Comparison of ENCODE assay signal across 9 cellular contexts in the genomic region with DNA sequence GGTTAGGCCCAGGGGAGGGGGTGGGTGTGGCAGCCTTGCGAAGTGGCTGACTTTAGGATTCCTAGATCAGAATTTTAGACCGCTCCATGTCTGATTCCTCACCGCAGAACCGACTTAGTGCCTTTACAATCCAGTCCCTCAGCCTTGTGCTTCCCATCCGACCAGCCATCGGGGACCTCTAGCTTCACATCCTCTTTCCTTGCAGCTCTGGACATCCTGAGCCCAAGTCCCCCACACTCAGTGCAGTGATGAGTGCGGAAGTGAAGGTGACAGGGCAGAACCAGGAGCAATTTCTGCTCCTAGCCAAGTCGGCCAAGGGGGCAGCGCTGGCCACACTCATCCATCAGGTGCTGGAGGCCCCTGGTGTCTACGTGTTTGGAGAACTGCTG. TPM values are rescaled to one million over a fixed set of nuclear protein-coding genes. Genes with fewer than 3 reads are reported as not detected.
DNase-seq lines count a peak whose midpoint lies in the region; ATAC-seq, FAIRE-seq and TF ChIP-seq lines count a peak whose summit lies in the region.
"Had no signal": no experiment of that assay in that cellular context is flagged by ENCODE, and none has a peak within 500 bp of the region (broad histone marks: within the 10 kb centered on the region; RNA-seq: fewer than 3 reads in every experiment).

No MANE protein-coding gene starts in this region.

- no peaks in the 10 kb centered on the region for H3K9me3 ChIP-seq in colonic mucosa
- no peaks in the 10 kb centered on the region for H3K9me3 ChIP-seq in mesenchymal stem cell (ENCODE audit: control insufficient read depth, low read length)
- H3K9me3 ChIP-seq in tibial artery: no peaks in the 10 kb centered on the region

- H3K4me1 ChIP-seq in colonic mucosa: peaks cover 6% of the 10 kb centered on the region
- H3K4me1 ChIP-seq in mesenchymal stem cell (ENCODE audit: control insufficient read depth, insufficient read depth, low read depth, low read length): peaks cover 6% of the 10 kb centered on the region
- peaks cover 0 to 15% (median 10%) of the 10 kb centered on the region in 4 donors for H3K4me1 ChIP-seq in tibial artery

- ATAC-seq in HG03159 (IDR thresholded peaks at IDR 0.05; ENCODE audit: unreplicated experiment): peak; percentile 30

- no peak; the same call in none of the 2 replicates for TF ChIP-seq POLR2A in GM12891 (IDR thresholded peaks at IDR 0.05; ENCODE audit: low read depth, low read length)

- H4K8ac ChIP-seq in mesenchymal stem cell (ENCODE audit: low read length): peak overlapping the region; percentile 76

- peak overlapping the region; percentile 12 for H4K91ac ChIP-seq in mesenchymal stem cell (ENCODE audit: low read length)

- H3K27me3 ChIP-seq in colonic mucosa: no peaks in the 10 kb centered on the region
- no peaks in the 10 kb centered on the region for H3K27me3 ChIP-seq in mesenchymal stem cell (ENCODE audit: control insufficient read depth in 1 of 2, insufficient read depth in 1 of 2, low read length in 2 of 2)
- H3K27me3 ChIP-seq in tibial artery: no peaks in the 10 kb centered on the region

- WGBS in mesenchymal stem cell: 20% methylated on average over 10 of the region's 10 CpGs

- H3K27ac ChIP-seq in 22Rv1 (peak overlapping the region; percentile 86), colonic mucosa (peak overlapping the region; percentile 80), mesenchymal stem cell (ENCODE audit: low read length, poor library complexity, severe bottlenecking) (peak overlapping the region; percentile 68), tibial artery (peak overlapping the region; percentile 82 to 86)

- H3K4me3 ChIP-seq in colonic mucosa (peak overlapping the region; percentile 44), mesenchymal stem cell (ENCODE audit: insufficient read depth in 1 of 2, low read depth in 1 of 2, low read length in 2 of 2) (peak overlapping the region; percentile 63 to 96), tibial artery (peak overlapping the region; percentile 65 to 82)

- no peak for FAIRE-seq in GM12891 (lab: Jason Lieb, UNC)

- H2AFZ ChIP-seq in mesenchymal stem cell (ENCODE audit: low read depth, low read length): no peak overlapping the region

- H2BK15ac ChIP-seq in mesenchymal stem cell (ENCODE audit: low read depth, poor library complexity, severe bottlenecking): no peak overlapping the region

- peak overlapping the region; percentile 17 for H2AK5ac ChIP-seq in mesenchymal stem cell (ENCODE audit: low read length, severe bottlenecking)

- peak overlapping the region; percentile 4 to 95 for H3K18ac ChIP-seq in mesenchymal stem cell (ENCODE audit: low read depth in 1 of 2, low read length in 2 of 2)

- H3K14ac ChIP-seq in mesenchymal stem cell (ENCODE audit: low read length in 2 of 2): peak overlapping the region in 1 of 2 experiments; percentile 39

- intact Hi-C loops in colonic mucosa (cut with DNase I): loop anchor here (5.0 kb wide), 1 partner anchor 62 kb away; a partner anchor contains a TSS
- intact Hi-C loops in tibial artery (cut with DNase I; ENCODE audit: low total_unique reads): no loop called here

- H2BK120ac ChIP-seq in mesenchymal stem cell (ENCODE audit: low read depth, low read length): no peak overlapping the region

- H3K9ac ChIP-seq in colonic mucosa (ENCODE audit: low read depth in 2 of 2, low read length in 2 of 2) (peak overlapping the region; percentile 56 to 65), mesenchymal stem cell (ENCODE audit: low read length) (peak overlapping the region; percentile 87)

- TF ChIP-seq CTCF in 22Rv1 (IDR thresholded peaks at IDR 0.05) (no peak), colonic mucosa (IDR thresholded peaks at IDR 0.05) (no peak), tibial artery (IDR thresholded peaks at IDR 0.05) (no peak)

- H3K36me3 ChIP-seq in colonic mucosa (peaks cover under 1% of the 10 kb centered on the region), mesenchymal stem cell (ENCODE audit: control insufficient read depth in 1 of 2, insufficient read depth in 2 of 2, low read depth in 1 of 2, low read length in 2 of 2) (peaks cover 16 to 27% of the 10 kb centered on the region in 2 experiments), tibial artery (peaks cover 15 to 21% (median 19%) of the 10 kb centered on the region in 3 donors)

- H3K4ac ChIP-seq in mesenchymal stem cell (ENCODE audit: low read depth in 1 of 2, low read length in 2 of 2): peak overlapping the region; percentile 29 to 73

- peak overlapping the region; percentile 60 for H3K4me2 ChIP-seq in mesenchymal stem cell (ENCODE audit: low read length, poor library complexity, severe bottlenecking)

- no peak overlapping the region for H3K23ac ChIP-seq in mesenchymal stem cell (ENCODE audit: low read length in 2 of 2)

- no peak overlapping the region for H2BK12ac ChIP-seq in mesenchymal stem cell (ENCODE audit: low read length in 2 of 2)

- DNase-seq in GM12891 (ENCODE audit: insufficient read length, low spot score): no peak
- DNase-seq in SIG-M5 (lab: John Stamatoyannopoulos, UW): peak; percentile 52
- peak; percentile 38 for DNase-seq in colonic mucosa
- DNase-seq in mesenchymal stem cell: no peak
- DNase-seq in tibial artery: no peak
- DNase-seq in COLO829 (ENCODE audit: low spot score): no peak

- H2BK5ac ChIP-seq in mesenchymal stem cell (ENCODE audit: low read depth, low read length, poor library complexity, severe bottlenecking): no peak overlapping the region

- H3K79me1 ChIP-seq in mesenchymal stem cell (replicated peaks; ENCODE audit: low read length, poor library complexity, severe bottlenecking): peaks cover 14% of the 10 kb centered on the region

TF ChIP-seq in GM12891, 5 proteins besides CTCF, POLR2A, EP300 and RAD21:
- TF ChIP-seq PAX5 (IDR thresholded peaks at IDR 0.05; ENCODE audit: insufficient read depth, low read length, severe bottlenecking): no peak
- peak; percentile 2; the same call in 1 of the 2 replicates for TF ChIP-seq POLR2AphosphoS5 (IDR thresholded peaks at IDR 0.05; ENCODE audit: low read depth, low read length)
- no peak for TF ChIP-seq TAF1 (IDR thresholded peaks at IDR 0.05; ENCODE audit: low read depth, low read length)
- TF ChIP-seq SPI1 (IDR thresholded peaks at IDR 0.05; ENCODE audit: low read depth, low read length): peak; percentile 79
- no peak for TF ChIP-seq POU2F2 (IDR thresholded peaks at IDR 0.05; ENCODE audit: low read depth, low read length)

RNA-seq across cellular contexts. Expression of a gene that starts 0.6 kb away (rescaled TPM):
- polyA plus RNA-seq in GM12891 (2012; ENCODE audit: low read depth, missing spikeins): 36.6 TPM
- 10 to 100 TPM; 33.3 to 47.6 TPM for total RNA-seq in colonic mucosa
- 65.6 TPM for polyA plus RNA-seq in mesenchymal stem cell (2013, experiment 1 of 2)
- 66.6 TPM for polyA plus RNA-seq in mesenchymal stem cell (2013, experiment 2 of 2)

RNA-seq across cellular contexts. Expression of a gene that starts 23.8 kb away (rescaled TPM):
- polyA plus RNA-seq in GM12891 (2012; ENCODE audit: low read depth, missing spikeins): 0.23 TPM
- total RNA-seq in colonic mucosa: 1 to 10 TPM in 1 of 2 donors, under 1 TPM in 1; 0.44 to 1.2 TPM
- 1.3 TPM for polyA plus RNA-seq in mesenchymal stem cell (2013, experiment 1 of 2)
- 1.3 TPM for polyA plus RNA-seq in mesenchymal stem cell (2013, experiment 2 of 2)
- total RNA-seq: lower leg skin had no signal

RNA-seq across cellular contexts. Expression of a gene that starts 28.5 kb away (rescaled TPM):
- 112 TPM for polyA plus RNA-seq in GM12891 (2012; ENCODE audit: low read depth, missing spikeins)
- total RNA-seq in colonic mucosa: 100 to 1,000 TPM; 199 to 212 TPM
- polyA plus RNA-seq in mesenchymal stem cell (2013, experiment 1 of 2): 221 TPM
- polyA plus RNA-seq in mesenchymal stem cell (2013, experiment 2 of 2): 224 TPM

RNA-seq across cellular contexts. Expression of a gene that starts 35.2 kb away (rescaled TPM):
- polyA plus RNA-seq in GM12891 (2012; ENCODE audit: low read depth, missing spikeins): 43.3 TPM
- 10 to 100 TPM; 50.0 to 53.6 TPM for total RNA-seq in colonic mucosa
- polyA plus RNA-seq in mesenchymal stem cell (2013, experiment 1 of 2): 40.0 TPM
- polyA plus RNA-seq in mesenchymal stem cell (2013, experiment 2 of 2): 37.2 TPM

RNA-seq across cellular contexts. Expression of a gene that starts 41.8 kb away (rescaled TPM):
- 58.6 TPM for polyA plus RNA-seq in GM12891 (2012; ENCODE audit: low read depth, missing spikeins)
- 100 to 1,000 TPM; 169 to 182 TPM for total RNA-seq in colonic mucosa
- polyA plus RNA-seq in mesenchymal stem cell (2013, experiment 1 of 2): 525 TPM
- 500 TPM for polyA plus RNA-seq in mesenchymal stem cell (2013, experiment 2 of 2)

Comparison
In these comparisons a context has a peak if more than half of its experiments do, and no peak if none do; other contexts are left out.
1. DNase-seq: peak in SIG-M5 (single experiment) and colonic mucosa (single experiment); none in GM12891 (single experiment), mesenchymal stem cell (single experiment), tibial artery (0 of 2) and COLO829 (single experiment).
2. Peak in every context shown above with its lines, with median percentiles within 50 percentile points of each other: H3K27ac ChIP-seq and H3K4me3 ChIP-seq.